ENCODE assay signal across 9 cellular contexts in genomic region chr12:15534322-15534721, GRCh38.
DNase-seq lines count a peak whose midpoint lies in the region; ATAC-seq, FAIRE-seq and TF ChIP-seq lines count a peak whose summit lies in the region.
"Had no signal": no experiment of that assay in that cellular context is flagged by ENCODE, and none has a peak within 500 bp of the region (broad histone marks: within the 10 kb centered on the region; RNA-seq: fewer than 3 reads in every experiment).

No MANE protein-coding gene starts in this region.

- BruUV-seq in endothelial cell of umbilical vein (replicated peaks; lab: Mats Ljungman, UMichigan) (no TSS peak), Calu3 (replicated peaks; lab: Mats Ljungman, UMichigan) (no TSS peak), A673 (replicated peaks; lab: Mats Ljungman, UMichigan) (no TSS peak)

- H3K27me3 ChIP-seq in endothelial cell of umbilical vein (ENCODE audit: control insufficient read depth in 2 of 2, insufficient read depth in 2 of 2, low read length in 2 of 2) (peaks cover 0 to 3% of the 10 kb centered on the region in 2 experiments), testis (no peaks in the 10 kb centered on the region), A673 (replicated peaks; ENCODE audit: insufficient read depth, low read depth, low read length, poor library complexity) (no peaks in the 10 kb centered on the region)

- POLR2A ChIA-PET in endothelial cell of umbilical vein (lab: Charles Lee) (no interaction called here), A673 (lab: Charles Lee; ENCODE audit: low non-redundant PET) (interaction anchor here (0.6 kb wide), 2 partner anchors 151 to 229 kb away, joined by 3 read pairs; no protein-coding TSS in a partner anchor)

- H3K36me3 ChIP-seq in endothelial cell of umbilical vein (ENCODE audit: control insufficient read depth in 2 of 2, extremely low read depth in 1 of 2, insufficient read depth in 2 of 2, low read length in 2 of 2): no peaks in the 10 kb centered on the region
- no peaks in the 10 kb centered on the region for H3K36me3 ChIP-seq in testis (ENCODE audit: low read depth, missing control alignments)
- H3K36me3 ChIP-seq in A673 (ENCODE audit: insufficient read depth, low read length, poor library complexity, severe bottlenecking): no peaks in the 10 kb centered on the region

- intact Hi-C loops in endothelial cell of umbilical vein (cut with micrococcal nuclease): no loop called here
- intact Hi-C loops in testis (cut with DNase I; ENCODE audit: low total_unique reads): no loop called here
- intact Hi-C loops in Calu3 (cut with micrococcal nuclease; ENCODE audit: unreplicated experiment): loop anchor here (5.0 kb wide), 1 partner anchor 363 kb away; no protein-coding TSS in a partner anchor
- intact Hi-C loops in A673 (cut with micrococcal nuclease; ENCODE audit: unreplicated experiment): no loop called here

- no peaks in the 10 kb centered on the region for H3K9me3 Mint-ChIP-seq in Calu3 (ENCODE audit: low read depth, unreplicated experiment)

- no peak overlapping the region for H3K4me3 Mint-ChIP-seq in Calu3 (ENCODE audit: low read depth, unreplicated experiment)

- no peaks in the 10 kb centered on the region for H3K27me3 Mint-ChIP-seq in Calu3 (ENCODE audit: unreplicated experiment)

- no peak overlapping the region for H3K9ac ChIP-seq in endothelial cell of umbilical vein (replicated peaks; ENCODE audit: extremely low read depth, insufficient read depth, low read length)

- dilution Hi-C loops in endothelial cell of umbilical vein (cut with MboI; ENCODE audit: extremely low pct_ligation_motif_present, low sequenced_read_pairs): no loop called here

- H4K20me1 ChIP-seq in endothelial cell of umbilical vein (replicated peaks; ENCODE audit: control insufficient read depth, extremely low read depth, insufficient read depth, low read length): no peaks in the 10 kb centered on the region

- no peaks in the 10 kb centered on the region for H3K9me1 ChIP-seq in endothelial cell of umbilical vein (replicated peaks; ENCODE audit: control insufficient read depth, extremely low read depth, insufficient read depth, low read length)

- H3K4me2 ChIP-seq in endothelial cell of umbilical vein (ENCODE audit: insufficient read depth, low read length): no peak overlapping the region

- H2AFZ ChIP-seq in endothelial cell of umbilical vein (ENCODE audit: low read depth, low read length): peak overlapping the region; percentile 77

- TF ChIP-seq POLR2A in H54 (IDR thresholded peaks at IDR 0.05; ENCODE audit: low read depth, low read length): no peak
- no peak for TF ChIP-seq POLR2A in endothelial cell of umbilical vein (IDR thresholded peaks at IDR 0.05; ENCODE audit: low read depth, low read length)
- no peak for TF ChIP-seq POLR2A in testis (IDR thresholded peaks at IDR 0.05)

- no peaks in the 10 kb centered on the region for H3K79me2 ChIP-seq in endothelial cell of umbilical vein (ENCODE audit: control insufficient read depth, insufficient read depth, low read length)

- DNase-seq in H54 (ENCODE audit: insufficient read length, low spot score) (no peak), NAMALWA (ENCODE audit: low spot score) (peak; percentile 17), endothelial cell of umbilical vein (ENCODE audit: low read depth, low spot score) (no peak), testis (no peak), Calu3 (no peak), A673 (ENCODE audit: low spot score) (no peak), NCI-H82 treated with DMSO at 0.1 percent for 48 hours (lab: John Stamatoyannopoulos, UW; ENCODE audit: unreplicated experiment) (no peak)

- no peaks in the 10 kb centered on the region for H3K36me3 Mint-ChIP-seq in Calu3 (ENCODE audit: insufficient read depth, unreplicated experiment)

- H3K9me3 ChIP-seq in endothelial cell of umbilical vein (replicated peaks; ENCODE audit: control insufficient read depth, insufficient read depth, low read length): no peaks in the 10 kb centered on the region
- no peaks in the 10 kb centered on the region for H3K9me3 ChIP-seq in testis
- no peaks in the 10 kb centered on the region for H3K9me3 ChIP-seq in A673 (ENCODE audit: low read depth, low read length, poor library complexity, severe bottlenecking)

- no peaks in the 10 kb centered on the region for H3K4me1 ChIP-seq in endothelial cell of umbilical vein (ENCODE audit: control insufficient read depth, extremely low read depth, insufficient read depth, low read length)
- no peaks in the 10 kb centered on the region for H3K4me1 ChIP-seq in testis
- no peaks in the 10 kb centered on the region for H3K4me1 ChIP-seq in A673 (ENCODE audit: insufficient read depth, low read length, poor library complexity, severe bottlenecking)

- H3K27ac ChIP-seq in endothelial cell of umbilical vein (ENCODE audit: insufficient read depth, low read depth, low read length) (no peak overlapping the region), testis (peak overlapping the region; percentile 54 to 88), A673 (ENCODE audit: low read depth, low read length, poor library complexity, severe bottlenecking) (no peak overlapping the region)

- ATAC-seq in GM18519 (IDR thresholded peaks at IDR 0.05; ENCODE audit: low FRiP score, unreplicated experiment): peak; percentile 40
- ATAC-seq: K562 had no signal

- no peak for TF ChIP-seq CTCF in endothelial cell of umbilical vein (IDR thresholded peaks at IDR 0.05; ENCODE audit: extremely low read depth in 1 of 2, insufficient read depth in 1 of 2, low read depth in 1 of 2, low read length in 2 of 2)
- TF ChIP-seq CTCF in testis (IDR thresholded peaks at IDR 0.05): no peak
- no peak for TF ChIP-seq CTCF in Calu3 (IDR thresholded peaks at IDR 0.05; ENCODE audit: unreplicated experiment)
- no peak for TF ChIP-seq CTCF in A673 (conservative IDR thresholded peaks at IDR 0.05; ENCODE audit: low read depth, low read length)

- H3K4me3 ChIP-seq in endothelial cell of umbilical vein (replicated peaks in 1 of 3; ENCODE audit: insufficient read depth in 1 of 3, low read depth in 1 of 3, low read length in 3 of 3): no peak overlapping the region
- H3K4me3 ChIP-seq in testis: no peak overlapping the region
- no peak overlapping the region for H3K4me3 ChIP-seq in A673 (ENCODE audit: low read depth, low read length, poor library complexity, severe bottlenecking)
- H3K4me3 ChIP-seq: K562 had no signal

- 74 to 81% methylated on average over 3 of the region's 3 CpGs for WGBS in testis, 2 donors

- no peak overlapping the region for H3K27ac Mint-ChIP-seq in Calu3 (ENCODE audit: unreplicated experiment)

- CTCF ChIA-PET in endothelial cell of umbilical vein (lab: Charles Lee): interaction anchor here (1.0 to 7.0 kb wide), 9 partner anchors 9 to 363 kb away, joined by 3 to 202 read pairs (median 4); no protein-coding TSS in a partner anchor
- CTCF ChIA-PET in Calu3 (lab: Charles Lee): interaction anchor here (1.0 to 1.2 kb wide), 3 partner anchors 50 to 322 kb away, joined by 3 to 4 read pairs (median 3); no protein-coding TSS in a partner anchor
- CTCF ChIA-PET in A673 (lab: Charles Lee): interaction anchor here (0.6 to 1.0 kb wide), 2 partner anchors 50 to 322 kb away, joined by 3 to 4 read pairs; no protein-coding TSS in a partner anchor

- peaks cover 8% of the 10 kb centered on the region for H3K4me1 Mint-ChIP-seq in Calu3 (ENCODE audit: low read depth, unreplicated experiment)

- FAIRE-seq in H54 (lab: Jason Lieb, UNC) (peak; percentile 72), endothelial cell of umbilical vein (lab: Jason Lieb, UNC) (no peak)
- FAIRE-seq: K562 had no signal

TF ChIP-seq in endothelial cell of umbilical vein, 7 proteins besides CTCF, POLR2A, EP300 and RAD21:
- TF ChIP-seq MAX (IDR thresholded peaks at IDR 0.05; ENCODE audit: insufficient read depth, insufficient read length) (no peak), JUN (IDR thresholded peaks at IDR 0.05; ENCODE audit: borderline replicate concordance, insufficient read depth, insufficient read length, low read depth) (no peak), GATA2 (IDR thresholded peaks at IDR 0.05; ENCODE audit: insufficient read depth, insufficient read length, low read depth, low read length) (no peak), EZH2 (IDR thresholded peaks at IDR 0.05; ENCODE audit: borderline replicate concordance, low read depth, low read length, severe bottlenecking) (no peak), POLR2AphosphoS5 (IDR thresholded peaks at IDR 0.05; ENCODE audit: insufficient read depth, low read depth, low read length) (no peak), FOS (IDR thresholded peaks at IDR 0.05; ENCODE audit: borderline replicate concordance, insufficient read depth, low read length) (no peak), MYC (IDR thresholded peaks at IDR 0.05; ENCODE audit: low read depth, low read length) (no peak)

Comparison
In these comparisons a context has a peak if more than half of its experiments do, and no peak if none do; other contexts are left out.
1. H3K27ac ChIP-seq: peak in testis (2 of 2); none in endothelial cell of umbilical vein (single experiment) and A673 (single experiment).